ENCODE assay signal across 15 cellular contexts in the genomic region with DNA sequence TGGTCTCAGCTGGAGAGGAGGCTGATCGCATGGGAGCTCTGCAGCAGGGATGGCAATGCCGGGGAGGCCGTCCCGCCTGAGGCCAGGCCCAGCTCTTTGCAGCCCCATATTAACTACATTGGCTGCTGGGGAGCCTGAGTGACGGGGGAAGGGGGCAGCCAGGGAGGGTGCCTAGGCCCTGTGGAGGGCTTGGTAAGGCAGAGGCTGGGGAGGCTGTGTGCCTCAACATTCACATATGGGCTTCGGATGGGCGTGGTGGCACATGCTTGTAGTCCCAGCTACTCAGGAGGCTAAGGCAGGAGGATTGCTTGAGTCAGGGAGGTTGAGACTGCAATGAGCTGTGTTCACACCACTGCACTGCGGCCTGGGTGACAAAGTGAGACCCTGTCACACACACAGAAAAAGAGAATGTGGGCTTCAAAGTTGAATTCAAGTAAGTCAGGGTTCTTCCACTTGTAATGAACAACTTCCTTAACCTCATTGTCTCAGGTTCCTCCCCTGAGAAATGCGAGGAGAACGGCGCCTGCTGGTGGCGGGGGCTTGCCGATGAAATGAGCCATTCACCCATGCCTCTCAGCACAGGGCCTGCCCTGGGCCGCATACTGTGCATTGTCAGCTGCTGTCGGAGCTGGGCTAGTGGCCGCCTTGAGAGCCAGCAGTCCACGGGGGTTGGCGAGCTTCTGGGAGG. TPM values are rescaled to one million over a fixed set of nuclear protein-coding genes. Genes with fewer than 3 reads are reported as not detected.
DNase-seq lines count a peak whose midpoint lies in the region; ATAC-seq, FAIRE-seq and TF ChIP-seq lines count a peak whose summit lies in the region.
"Not testable (repeated sequence)": the region's sequence is repeated elsewhere in the genome, so short reads cannot be mapped to it uniquely, and the experiment has no call there.
"Had no signal": no experiment of that assay in that cellular context is flagged by ENCODE, and none has a peak within 500 bp of the region (broad histone marks: within the 10 kb centered on the region; RNA-seq: fewer than 3 reads in every experiment).

No MANE protein-coding gene starts in this region.

- not testable (repeated sequence) for H3K9me3 Mint-ChIP-seq in CD4-positive, CD25-positive, alpha-beta regulatory T cell; activated CD4-positive, alpha-beta T cell treated with anti-CD3 and anti-CD28 coated beads, Interleukin-2, amount 10 ng/mL, durations not matched to agents 24 days and 14 days; activated T-helper 17 cell treated with anti-CD3 and anti-CD28 coated beads, Interleukin-2, amount 50 U/mL, for 72 hours

- H3K9ac ChIP-seq in kidney (ENCODE audit: low read length in 2 of 2): not testable (repeated sequence)

- not testable (repeated sequence) for H2AFZ ChIP-seq in OCI-LY7 (ENCODE audit: low read length)

- not testable (repeated sequence) for TF ChIP-seq POLR2A in body of pancreas (IDR thresholded peaks at IDR 0.05)

- H3K4me1 Mint-ChIP-seq in CD4-positive, CD25-positive, alpha-beta regulatory T cell: peaks cover 10 to 94% (median 65%) of the 10 kb centered on the region in 4 donors
- H3K4me1 Mint-ChIP-seq in activated CD4-positive, alpha-beta T cell treated with anti-CD3 and anti-CD28 coated beads, Interleukin-2, amount 10 ng/mL, durations not matched to agents 24 days and 14 days: peaks cover 68% of the 10 kb centered on the region
- H3K4me1 Mint-ChIP-seq in activated T-helper 17 cell treated with anti-CD3 and anti-CD28 coated beads, Interleukin-2, amount 50 U/mL, for 72 hours: peaks cover 45% of the 10 kb centered on the region

- not testable (repeated sequence) for ATAC-seq in CD4-positive, CD25-positive, alpha-beta regulatory T cell (ENCODE audit: low read depth in 2 of 2)
- peak; percentile 23 for ATAC-seq in activated T-helper 17 cell treated with anti-CD3 and anti-CD28 coated beads, Interleukin-2, amount 50 U/mL, for 72 hours (replicated peaks)
- ATAC-seq in body of pancreas: peak; percentile 30

- H3K27ac Mint-ChIP-seq in CD4-positive, CD25-positive, alpha-beta regulatory T cell: peak overlapping the region; percentile 94 to 99 (median 99)
- peak overlapping the region; percentile 99 for H3K27ac Mint-ChIP-seq in activated CD4-positive, alpha-beta T cell treated with anti-CD3 and anti-CD28 coated beads, Interleukin-2, amount 10 ng/mL, durations not matched to agents 24 days and 14 days
- H3K27ac Mint-ChIP-seq in activated T-helper 17 cell treated with anti-CD3 and anti-CD28 coated beads, Interleukin-2, amount 50 U/mL, for 72 hours: peak overlapping the region; percentile 95

- CTCF ChIA-PET in OCI-LY7 (lab: Charles Lee; ENCODE audit: unreplicated experiment): not testable (repeated sequence)

- H3K27me3 Mint-ChIP-seq in CD4-positive, CD25-positive, alpha-beta regulatory T cell; activated CD4-positive, alpha-beta T cell treated with anti-CD3 and anti-CD28 coated beads, Interleukin-2, amount 10 ng/mL, durations not matched to agents 24 days and 14 days; activated T-helper 17 cell treated with anti-CD3 and anti-CD28 coated beads, Interleukin-2, amount 50 U/mL, for 72 hours: not testable (repeated sequence)

- peak; percentile 35; the same call in 1 of the 2 replicates for TF ChIP-seq CTCF in OCI-LY7 (conservative IDR thresholded peaks at IDR 0.05; ENCODE audit: low read length)
- TF ChIP-seq CTCF in body of pancreas (IDR thresholded peaks at IDR 0.05): peak in 1 of 7 experiments; percentile 32
- TF ChIP-seq CTCF in kidney (IDR thresholded peaks at IDR 0.05; ENCODE audit: borderline replicate concordance, extremely low read depth, insufficient read depth): not testable (repeated sequence)

- not testable (repeated sequence) for H3K4me2 ChIP-seq in OCI-LY7 (ENCODE audit: low read length)

- H4K20me1 ChIP-seq in OCI-LY7 (ENCODE audit: insufficient read depth, low read length): not testable (repeated sequence)

- DNase-seq in CD4-positive, CD25-positive, alpha-beta regulatory T cell: peak in 2 of 3 donors; percentile 50 to 78
- DNase-seq in GM18507 (ENCODE audit: extremely low spot score, insufficient read length, low read depth); OCI-LY7 (ENCODE audit: low spot score): not testable (repeated sequence)
- DNase-seq in activated CD4-positive, alpha-beta T cell treated with anti-CD3 and anti-CD28 coated beads, Interleukin-2, amount 10 ng/mL, durations not matched to agents 24 days and 14 days: peak; percentile 70
- DNase-seq in body of pancreas (peak in 1 of 4 donors; percentile 43), kidney (peak; percentile 22)
- DNase-seq in stimulated activated naive CD4-positive, alpha-beta T cell (lab: John Stamatoyannopoulos, UW): peak in 4 of 6 experiments; percentile 11 to 44 (median 24)

- 39 to 54% methylated on average over 7 to 9 of the region's 18 CpGs for WGBS in body of pancreas, 2 donors

- H3K36me3 Mint-ChIP-seq in CD4-positive, CD25-positive, alpha-beta regulatory T cell: peaks cover 24% of the 10 kb centered on the region
- H3K36me3 Mint-ChIP-seq in activated CD4-positive, alpha-beta T cell treated with anti-CD3 and anti-CD28 coated beads, Interleukin-2, amount 10 ng/mL, durations not matched to agents 24 days and 14 days (ENCODE audit: low read depth): peaks cover 41% of the 10 kb centered on the region
- H3K36me3 Mint-ChIP-seq in activated T-helper 17 cell treated with anti-CD3 and anti-CD28 coated beads, Interleukin-2, amount 50 U/mL, for 72 hours (ENCODE audit: low read depth): peaks cover 84% of the 10 kb centered on the region

- not testable (repeated sequence) for H3K9me3 ChIP-seq in CD4-positive, CD25-positive, alpha-beta regulatory T cell (ENCODE audit: control insufficient read depth in 2 of 2, low read length in 2 of 2); OCI-LY7 (ENCODE audit: low read length); body of pancreas; kidney (ENCODE audit: control insufficient read depth in 1 of 2, low read length in 2 of 2)

- intact Hi-C loops in OCI-LY7 (cut with micrococcal nuclease; ENCODE audit: unreplicated experiment); activated CD4-positive, alpha-beta T cell treated with anti-CD3 and anti-CD28 coated beads, Interleukin-2, amount 10 ng/mL, durations not matched to agents 24 days and 14 days (cut with micrococcal nuclease); body of pancreas (cut with DNase I); kidney (cut with DNase I): not testable (repeated sequence)

- H3K27ac ChIP-seq in CD4-positive, CD25-positive, alpha-beta regulatory T cell (ENCODE audit: insufficient read depth, low read length, poor library complexity, severe bottlenecking): peak overlapping the region; percentile 53
- H3K27ac ChIP-seq in OCI-LY7 (ENCODE audit: low read depth, low read length, poor library complexity, severe bottlenecking); body of pancreas; kidney (ENCODE audit: low read depth in 2 of 2, low read length in 2 of 2): not testable (repeated sequence)

- peaks cover 22% of the 10 kb centered on the region for H3K36me3 ChIP-seq in CD4-positive, CD25-positive, alpha-beta regulatory T cell (ENCODE audit: control insufficient read depth, insufficient read depth, low read length)
- H3K36me3 ChIP-seq in OCI-LY7 (ENCODE audit: insufficient read depth, low read length); body of pancreas (replicated peaks in 1 of 2; ENCODE audit: insufficient read depth in 1 of 2, low read depth in 2 of 2); kidney (ENCODE audit: control insufficient read depth in 1 of 2, insufficient read depth in 2 of 2, low read length in 2 of 2): not testable (repeated sequence)

- not testable (repeated sequence) for BruUV-seq in OCI-LY7 (replicated peaks; lab: Mats Ljungman, UMichigan)

- H3K79me2 ChIP-seq in OCI-LY7 (ENCODE audit: insufficient read depth, low read depth, low read length): not testable (repeated sequence)

- not testable (repeated sequence) for H3K27me3 ChIP-seq in CD4-positive, CD25-positive, alpha-beta regulatory T cell (ENCODE audit: control insufficient read depth, insufficient read depth, low read length); body of pancreas

- peak overlapping the region; percentile 70 to 90 (median 80) for H3K4me3 Mint-ChIP-seq in CD4-positive, CD25-positive, alpha-beta regulatory T cell
- not testable (repeated sequence) for H3K4me3 Mint-ChIP-seq in activated CD4-positive, alpha-beta T cell treated with anti-CD3 and anti-CD28 coated beads, Interleukin-2, amount 10 ng/mL, durations not matched to agents 24 days and 14 days
- peak overlapping the region; percentile 100 for H3K4me3 Mint-ChIP-seq in activated T-helper 17 cell treated with anti-CD3 and anti-CD28 coated beads, Interleukin-2, amount 50 U/mL, for 72 hours

- POLR2A ChIA-PET in OCI-LY7 (lab: Charles Lee): not testable (repeated sequence)

- peaks cover 93% of the 10 kb centered on the region for H3K4me1 ChIP-seq in CD4-positive, CD25-positive, alpha-beta regulatory T cell (ENCODE audit: control insufficient read depth, insufficient read depth, low read length, poor library complexity, severe bottlenecking)
- H3K4me1 ChIP-seq in OCI-LY7 (ENCODE audit: insufficient read depth, low read length, poor library complexity, severe bottlenecking) (peaks cover 22% of the 10 kb centered on the region), body of pancreas (peaks cover 12% of the 10 kb centered on the region)
- H3K4me1 ChIP-seq in kidney (ENCODE audit: control insufficient read depth in 1 of 2, insufficient read depth in 1 of 2, low read depth in 1 of 2, low read length in 2 of 2): not testable (repeated sequence)

- peak; percentile 5 for FAIRE-seq in GM18507 (lab: Jason Lieb, UNC)
- not testable (repeated sequence) for FAIRE-seq in kidney (lab: Jason Lieb, UNC)

- H3K4me3 ChIP-seq in CD4-positive, CD25-positive, alpha-beta regulatory T cell (ENCODE audit: low read depth, low read length); OCI-LY7 (ENCODE audit: low read depth, low read length, poor library complexity, severe bottlenecking); body of pancreas; kidney (ENCODE audit: low read length in 2 of 2): not testable (repeated sequence)

- H3K9me2 ChIP-seq in OCI-LY7 (ENCODE audit: insufficient read depth, low read length): not testable (repeated sequence)

RNA-seq across cellular contexts. Expression of gene IL32, which starts 7.3 kb away (rescaled TPM):
- 1,611 TPM for total RNA-seq in CD4-positive, CD25-positive, alpha-beta regulatory T cell
- 1,000 to 10,000 TPM; 3,219 to 6,021 (median 4,004) TPM for polyA plus RNA-seq in CD4-positive, CD25-positive, alpha-beta regulatory T cell
- total RNA-seq in OCI-LY7 (2014; rRNA removed; shearing (Covaris generic)): not detected in 2 replicates
- total RNA-seq in OCI-LY7 (2022): not detected in 2 replicates
- 918 and 934 TPM in 2 replicates for total RNA-seq in activated CD4-positive, alpha-beta T cell treated with anti-CD3 and anti-CD28 coated beads, Interleukin-2, amount 10 ng/mL, durations not matched to agents 24 days and 14 days
- total RNA-seq in activated T-helper 17 cell treated with anti-CD3 and anti-CD28 coated beads, Interleukin-2, amount 50 U/mL, for 72 hours: 1,000 to 10,000 TPM; 3,603 to 3,666 TPM
- 100 to 1,000 TPM; 184 to 238 TPM for total RNA-seq in body of pancreas
- total RNA-seq in kidney: 181 TPM
- 495 TPM for polyA plus RNA-seq in kidney (ENCODE audit: insufficient read depth, low read depth, low replicate concordance)

RNA-seq across cellular contexts. Expression of gene MMP25, which starts 26.4 kb away (rescaled TPM):
- total RNA-seq in CD4-positive, CD25-positive, alpha-beta regulatory T cell: 1.6 TPM
- 1 to 10 TPM in 1 of 4 donors, under 1 TPM in 2, not detected in 1; 0.16 to 1.0 (median 0.29) TPM for polyA plus RNA-seq in CD4-positive, CD25-positive, alpha-beta regulatory T cell
- total RNA-seq in OCI-LY7 (2014; rRNA removed; shearing (Covaris generic)): 0.63 and 2.6 TPM in 2 replicates
- total RNA-seq in OCI-LY7 (2022): 5.6 and 5.8 TPM in 2 replicates
- total RNA-seq in activated CD4-positive, alpha-beta T cell treated with anti-CD3 and anti-CD28 coated beads, Interleukin-2, amount 10 ng/mL, durations not matched to agents 24 days and 14 days: 8.1 and 10.2 TPM in 2 replicates
- total RNA-seq in activated T-helper 17 cell treated with anti-CD3 and anti-CD28 coated beads, Interleukin-2, amount 50 U/mL, for 72 hours: 1 to 10 TPM; 5.9 to 7.1 TPM
- total RNA-seq in body of pancreas: under 1 TPM; under 0.01 to 0.99 TPM
- 1.7 TPM for total RNA-seq in kidney
- 0.65 TPM for polyA plus RNA-seq in kidney (ENCODE audit: insufficient read depth, low read depth, low replicate concordance)
- total RNA-seq: chondrocyte, HT-29 had no signal

RNA-seq across cellular contexts. Expression of gene ZSCAN10, which starts 26.4 kb away (rescaled TPM):
- 0.81 TPM for total RNA-seq in CD4-positive, CD25-positive, alpha-beta regulatory T cell
- polyA plus RNA-seq in CD4-positive, CD25-positive, alpha-beta regulatory T cell: not detected
- total RNA-seq in OCI-LY7 (2014; rRNA removed; shearing (Covaris generic)): 0.09 TPM in 1 of 2 replicates, not detected in the other
- total RNA-seq in OCI-LY7 (2022): 0.49 and 0.72 TPM in 2 replicates
- total RNA-seq in activated CD4-positive, alpha-beta T cell treated with anti-CD3 and anti-CD28 coated beads, Interleukin-2, amount 10 ng/mL, durations not matched to agents 24 days and 14 days: not detected in 2 replicates
- under 1 TPM; 0.34 to 0.45 TPM for total RNA-seq in activated T-helper 17 cell treated with anti-CD3 and anti-CD28 coated beads, Interleukin-2, amount 50 U/mL, for 72 hours
- not detected for total RNA-seq in body of pancreas
- not detected for total RNA-seq in kidney
- not detected for polyA plus RNA-seq in kidney (ENCODE audit: insufficient read depth, low read depth, low replicate concordance)
- total RNA-seq: A673, chondrocyte, glomerular endothelial cell, HT-29, liver, osteocyte, tibial nerve had no signal
- polyA plus RNA-seq: liver had no signal

RNA-seq across cellular contexts. Expression of gene BICDL2, which starts 36.0 kb away (rescaled TPM):
- not detected for total RNA-seq in CD4-positive, CD25-positive, alpha-beta regulatory T cell
- polyA plus RNA-seq in CD4-positive, CD25-positive, alpha-beta regulatory T cell: not detected
- total RNA-seq in OCI-LY7 (2014; rRNA removed; shearing (Covaris generic)): not detected in 2 replicates
- not detected in 2 replicates for total RNA-seq in OCI-LY7 (2022)
- 0.43 and 0.63 TPM in 2 replicates for total RNA-seq in activated CD4-positive, alpha-beta T cell treated with anti-CD3 and anti-CD28 coated beads, Interleukin-2, amount 10 ng/mL, durations not matched to agents 24 days and 14 days
- total RNA-seq in activated T-helper 17 cell treated with anti-CD3 and anti-CD28 coated beads, Interleukin-2, amount 50 U/mL, for 72 hours: 10 to 100 TPM in 1 of 2 donors, 1 to 10 TPM in 1; 1.1 to 12.1 TPM
- 100 to 1,000 TPM; 132 to 357 TPM for total RNA-seq in body of pancreas
- 12.1 TPM for total RNA-seq in kidney
- polyA plus RNA-seq in kidney (ENCODE audit: insufficient read depth, low read depth, low replicate concordance): 2.9 TPM
- total RNA-seq: A673, chondrocyte, glomerular endothelial cell, osteocyte, tibial nerve had no signal

RNA-seq across cellular contexts. Expression of gene ZNF205, which starts 39.7 kb away (rescaled TPM):
- not detected for total RNA-seq in CD4-positive, CD25-positive, alpha-beta regulatory T cell
- polyA plus RNA-seq in CD4-positive, CD25-positive, alpha-beta regulatory T cell: not detected
- 0.67 and 1.2 TPM in 2 replicates for total RNA-seq in OCI-LY7 (2014; rRNA removed; shearing (Covaris generic))
- total RNA-seq in OCI-LY7 (2022) (0.30 TPM in 1 of 2 replicates, not detected in the other), body of pancreas (10 to 100 TPM; 14.2 to 20.0 TPM), kidney (12.7 TPM)
- total RNA-seq in activated CD4-positive, alpha-beta T cell treated with anti-CD3 and anti-CD28 coated beads, Interleukin-2, amount 10 ng/mL, durations not matched to agents 24 days and 14 days: 0.21 and 0.47 TPM in 2 replicates
- not detected for total RNA-seq in activated T-helper 17 cell treated with anti-CD3 and anti-CD28 coated beads, Interleukin-2, amount 50 U/mL, for 72 hours
- 14.1 TPM for polyA plus RNA-seq in kidney (ENCODE audit: insufficient read depth, low read depth, low replicate concordance)

Comparison
In these comparisons a context has a peak if more than half of its experiments do, and no peak if none do; other contexts are left out.
1. RNA of gene IL32, which starts 7.3 kb away (total RNA-seq): 3,603 to 3,666 TPM in activated T-helper 17 cell treated with anti-CD3 and anti-CD28 coated beads, Interleukin-2, amount 50 U/mL, for 72 hours, 1,611 TPM in CD4-positive, CD25-positive, alpha-beta regulatory T cell (single experiment), 918 to 934 TPM in activated CD4-positive, alpha-beta T cell treated with anti-CD3 and anti-CD28 coated beads, Interleukin-2, amount 10 ng/mL, durations not matched to agents 24 days and 14 days, 184 to 238 TPM in body of pancreas and 181 TPM in kidney (single experiment); not detected in OCI-LY7; every median in the first group is over 100 times any median in the second.
2. Peak in every context shown above with its lines, with median percentiles within 50 percentile points of each other: H3K27ac Mint-ChIP-seq.